ENCODE assay signal across 1 cellular context in the genomic region with DNA sequence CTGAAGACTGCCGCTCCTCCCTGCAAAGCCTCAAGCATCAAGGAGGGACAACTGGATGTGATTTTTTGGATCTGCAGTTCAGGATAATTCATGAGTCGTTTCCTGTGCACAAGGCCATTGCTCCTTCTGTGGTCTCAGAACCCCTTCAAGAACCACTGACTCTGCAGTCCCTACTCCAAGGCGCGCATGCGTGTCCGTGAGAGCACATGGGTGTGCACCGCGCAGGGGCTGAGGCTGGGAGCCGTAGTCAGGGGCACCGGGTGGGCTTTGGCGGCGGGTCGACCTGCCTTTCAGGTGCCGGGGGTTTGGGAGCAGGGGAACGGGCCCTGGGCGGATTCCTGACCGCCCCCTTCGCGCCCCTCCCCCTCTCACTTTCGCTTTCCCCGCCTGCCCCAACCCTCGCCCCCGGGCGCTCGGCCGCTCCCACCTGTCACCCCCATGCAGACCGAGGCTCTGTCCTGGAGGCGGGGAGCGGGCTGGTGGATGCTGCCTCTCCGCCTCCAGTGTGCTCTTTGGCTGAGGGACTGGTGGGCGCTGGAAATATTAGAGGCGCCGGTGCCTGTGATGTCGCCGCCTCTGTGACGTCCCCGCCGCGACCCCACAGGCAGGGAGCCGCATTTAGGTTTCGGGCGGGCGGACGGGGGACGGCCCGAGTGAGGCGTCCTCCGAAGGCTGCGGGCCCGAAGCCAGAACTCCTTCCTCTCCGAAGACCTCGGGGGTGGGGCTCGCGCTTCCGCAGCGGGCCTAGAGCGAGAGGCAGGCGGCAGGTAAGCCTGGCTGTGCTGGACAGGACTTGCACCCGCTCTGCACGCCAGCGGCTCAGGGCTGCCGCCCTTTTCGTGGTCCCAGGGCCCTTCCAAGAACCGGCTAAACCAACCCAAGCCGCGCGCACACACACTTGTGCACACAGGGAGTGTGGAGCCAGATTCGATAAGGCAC.
TF ChIP-seq lines count a peak whose summit lies in the region.

A gene with protein sequence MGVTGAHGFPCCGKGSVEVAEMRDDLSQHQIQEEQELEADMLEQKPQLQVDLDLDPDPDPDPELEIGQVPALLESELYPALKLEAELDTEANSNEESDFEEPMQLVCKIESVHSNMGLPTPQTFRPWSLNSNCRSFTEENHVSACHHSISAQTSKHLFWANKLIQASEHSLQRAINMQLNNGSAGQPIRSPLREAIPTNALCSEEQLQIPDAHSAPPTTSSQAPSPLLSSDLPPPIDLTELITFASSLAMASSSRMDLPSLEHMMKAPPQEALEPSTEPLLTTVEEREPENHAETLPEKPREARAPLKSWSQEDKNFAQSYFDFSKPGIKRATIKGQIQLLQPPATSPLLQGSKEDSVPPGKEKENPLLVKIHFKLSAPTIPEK (minus strand): TSS at position 518 of the 939 bp plus-strand sequence. CDS start 78 bp downstream, at position 440.

TF ChIP-seq in GM23338, 12 proteins besides CTCF, POLR2A, EP300 and RAD21:
- no peak for TF ChIP-seq ZNF462 (CRISPR knock-in tag; IDR thresholded peaks at IDR 0.05)
- TF ChIP-seq ETS1 (IDR thresholded peaks at IDR 0.05): peak; percentile 7; the same call in 1 of the 2 replicates
- TF ChIP-seq CREB1 (CRISPR knock-in tag; IDR thresholded peaks at IDR 0.05; ENCODE audit: low read depth): peak; percentile 86
- no peak for TF ChIP-seq NANOG (IDR thresholded peaks at IDR 0.05; ENCODE audit: borderline replicate concordance)
